ENCODE assay signal across 9 cellular contexts in genomic region chr5:32531885-32532520, GRCh38. TPM values are rescaled to one million over a fixed set of nuclear protein-coding genes. Genes with fewer than 3 reads are reported as not detected.
DNase-seq lines count a peak whose midpoint lies in the region; ATAC-seq and TF ChIP-seq lines count a peak whose summit lies in the region.
"Had no signal": no experiment of that assay in that cellular context is flagged by ENCODE, and none has a peak within 500 bp of the region (broad histone marks: within the 10 kb centered on the region; RNA-seq: fewer than 3 reads in every experiment).

No MANE protein-coding gene starts in this region.

- H3K4me1 ChIP-seq in GM23248 (ENCODE audit: insufficient read depth) (peaks cover 27% of the 10 kb centered on the region), thyroid gland (peaks cover 0 to 10% of the 10 kb centered on the region in 2 donors), esophagus muscularis mucosa (peaks cover 2 to 12% (median 10%) of the 10 kb centered on the region in 4 donors)

- H3K4me2 ChIP-seq in GM23248 (ENCODE audit: unreplicated experiment): peak overlapping the region; percentile 75

- peak; percentile 69 for ATAC-seq in GM18498 (IDR thresholded peaks at IDR 0.05; ENCODE audit: unreplicated experiment)

- no peaks in the 10 kb centered on the region for H3K9me2 ChIP-seq in GM23248 (ENCODE audit: insufficient read depth)

- in situ Hi-C loops in GM23248 (cut with MboI): no loop called here

- peak overlapping the region; percentile 77 for H2AFZ ChIP-seq in GM23248

- intact Hi-C loops in thyroid gland (cut with DNase I) (no loop called here), esophagus muscularis mucosa (cut with DNase I) (no loop called here)

- no peaks in the 10 kb centered on the region for H3K27me3 ChIP-seq in GM23248 (replicated peaks; ENCODE audit: insufficient read depth)
- H3K27me3 ChIP-seq in thyroid gland: no peaks in the 10 kb centered on the region
- peaks cover 0 to 3% (median 0%) of the 10 kb centered on the region in 4 donors for H3K27me3 ChIP-seq in esophagus muscularis mucosa
- H3K27me3 ChIP-seq: cardiac muscle cell had no signal

- no peaks in the 10 kb centered on the region for H3K9me3 ChIP-seq in GM23248 (ENCODE audit: low read depth)
- no peaks in the 10 kb centered on the region for H3K9me3 ChIP-seq in thyroid gland
- H3K9me3 ChIP-seq in esophagus muscularis mucosa: no peaks in the 10 kb centered on the region

- peak; percentile 85 for DNase-seq in GM23248
- DNase-seq in LoVo (ENCODE audit: low spot score): peak; percentile 68
- peak; percentile 43 to 50 for DNase-seq in activated CD4-positive, alpha-beta T cell treated with anti-CD3 and anti-CD28 coated beads, Interleukin-2, amount 50 U/mL, for 4 hours
- DNase-seq in fibroblast of mammary gland (ENCODE audit: low read depth): peak; percentile 71
- peak; percentile 46 to 62 for DNase-seq in stimulated activated CD4-positive, alpha-beta T cell treated with anti-CD3 and anti-CD28 coated beads, Interleukin-2, amount 100 ng/mL, for 24 hours
- no peak for DNase-seq in thyroid gland
- no peak for DNase-seq in esophagus muscularis mucosa (ENCODE audit: extremely low spot score)

- H3K36me3 ChIP-seq in GM23248 (ENCODE audit: low read depth) (no peaks in the 10 kb centered on the region), thyroid gland (no peaks in the 10 kb centered on the region), esophagus muscularis mucosa (no peaks in the 10 kb centered on the region)
- H3K36me3 ChIP-seq: cardiac muscle cell had no signal

- H3K27ac ChIP-seq in GM23248 (peak overlapping the region; percentile 85), thyroid gland (no peak overlapping the region), esophagus muscularis mucosa (replicated peaks in 1 of 4) (no peak overlapping the region)
- H3K27ac ChIP-seq: cardiac muscle cell had no signal

- TF ChIP-seq POLR2A in thyroid gland (IDR thresholded peaks at IDR 0.05) (no peak), esophagus muscularis mucosa (IDR thresholded peaks at IDR 0.05; ENCODE audit: low read depth) (no peak)

- no peak for TF ChIP-seq EP300 in esophagus muscularis mucosa (IDR thresholded peaks at IDR 0.05)

- H3K9ac ChIP-seq in GM23248: peak overlapping the region; percentile 75

- H3K79me2 ChIP-seq in GM23248 (ENCODE audit: insufficient read depth): no peaks in the 10 kb centered on the region

- no peak for TF ChIP-seq CTCF in fibroblast of mammary gland (conservative IDR thresholded peaks at IDR 0.05; ENCODE audit: control insufficient read depth, insufficient read depth, low read depth, low read length)
- TF ChIP-seq CTCF in thyroid gland (IDR thresholded peaks at IDR 0.05): no peak
- no peak for TF ChIP-seq CTCF in esophagus muscularis mucosa (IDR thresholded peaks at IDR 0.05)

- peaks cover 20% of the 10 kb centered on the region for H3F3A ChIP-seq in GM23248 (ENCODE audit: insufficient read depth)

- H4K20me1 ChIP-seq in GM23248 (ENCODE audit: insufficient read depth): no peaks in the 10 kb centered on the region

- H3K4me3 ChIP-seq in GM23248 (peak overlapping the region; percentile 56), fibroblast of mammary gland (ENCODE audit: control insufficient read depth, low read depth, low read length) (peak overlapping the region; percentile 9), thyroid gland (replicated peaks in 1 of 3) (no peak overlapping the region), esophagus muscularis mucosa (no peak overlapping the region)
- H3K4me3 ChIP-seq: cardiac muscle cell had no signal

- whole genome bisulfite sequencing in GM23248 (ENCODE audit: low coverage in 1 of 2, low lambda C conversion rate in 2 of 2, missing lambda C conversion rate in 2 of 2), 2 experiments: 22 to 30% methylated on average over 8 of the region's 8 CpGs
- WGBS in thyroid gland, 2 donors: 57% methylated on average over 8 of the region's 8 CpGs
- WGBS in esophagus muscularis mucosa: 78% methylated on average over 8 of the region's 8 CpGs

RNA-seq across cellular contexts. Expression of gene SUB1, which starts 53.4 kb away (rescaled TPM):
- total RNA-seq in GM23248 (2014; rRNA removed; shearing (Covaris generic)): 200 and 350 TPM in 2 replicates
- polyA plus RNA-seq in GM23248 (2016; fragmentation: Nextera tagmentation; extraction: Ambion mirVana): 462 and 489 TPM in 2 replicates
- total RNA-seq in thyroid gland (100 to 1,000 TPM in 2 of 4 donors, 10 to 100 TPM in 2; 62.7 to 217 (median 113) TPM), esophagus muscularis mucosa (100 to 1,000 TPM in 1 of 4 donors, 10 to 100 TPM in 3; 66.4 to 154 (median 90.1) TPM)

Comparison
In these comparisons a context has a peak if more than half of its experiments do, and no peak if none do; other contexts are left out.
1. DNase-seq: peak in GM23248 (single experiment), LoVo (single experiment), activated CD4-positive, alpha-beta T cell treated with anti-CD3 and anti-CD28 coated beads, Interleukin-2, amount 50 U/mL, for 4 hours (2 of 2), fibroblast of mammary gland (single experiment) and stimulated activated CD4-positive, alpha-beta T cell treated with anti-CD3 and anti-CD28 coated beads, Interleukin-2, amount 100 ng/mL, for 24 hours (2 of 2); none in thyroid gland (0 of 2) and esophagus muscularis mucosa (single experiment).
2. H3K4me3 ChIP-seq: peak in GM23248 (single experiment) and fibroblast of mammary gland (single experiment); none in thyroid gland (0 of 3) and esophagus muscularis mucosa (0 of 4).